Comparison of ENCODE assay signal across 8 cellular contexts in the genomic region with DNA sequence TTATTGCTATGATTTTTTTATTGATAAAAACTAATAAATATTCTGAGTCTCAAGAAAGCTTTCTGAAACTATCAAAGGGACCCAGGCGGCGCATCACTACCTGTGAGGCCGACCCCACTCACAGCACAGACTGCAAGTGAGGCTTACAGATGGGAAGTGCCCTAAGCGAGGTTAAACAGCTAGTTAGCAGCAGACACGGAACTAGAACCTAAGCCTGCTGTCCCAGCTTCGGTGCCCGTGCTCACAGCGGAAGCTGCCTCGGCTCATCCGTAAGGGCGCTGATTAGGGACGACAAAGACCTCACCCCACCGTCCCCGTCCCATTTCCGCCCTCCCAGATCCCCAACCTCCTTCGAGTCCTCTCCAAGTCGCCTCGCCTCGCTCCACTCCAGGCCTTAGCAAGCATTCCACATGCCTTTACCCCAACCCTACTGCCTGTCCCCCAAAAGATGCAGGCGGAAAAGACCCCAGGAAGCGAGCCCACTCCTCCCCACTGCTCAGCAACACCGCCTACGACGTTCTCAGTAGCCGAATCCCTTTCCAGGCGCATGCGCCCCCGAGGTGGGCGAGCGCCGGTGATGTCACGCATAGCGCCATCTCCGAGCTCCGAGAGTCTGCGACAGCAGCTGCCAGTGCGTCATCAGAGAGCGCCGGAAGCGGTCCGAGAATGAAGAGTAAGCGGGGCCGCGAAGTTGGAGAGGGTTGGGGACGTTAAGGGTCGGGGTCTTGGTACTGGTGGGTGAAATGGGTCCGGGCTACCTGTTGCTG. TPM values are rescaled to one million over a fixed set of nuclear protein-coding genes. Genes with fewer than 3 reads are reported as not detected.
DNase-seq lines count a peak whose midpoint lies in the region; ATAC-seq and TF ChIP-seq lines count a peak whose summit lies in the region.

POP4 (plus strand) TSS at position 631 of the 767 bp plus-strand sequence; CDS start at position 667, 36 bp downstream.

- H3K27ac ChIP-seq in colonic mucosa: peak within 1 kb of the TSS; percentile 81

- TF ChIP-seq CTCF in colonic mucosa (IDR thresholded peaks at IDR 0.05): no peak

- peak within 1 kb of the TSS; percentile 97 to 98 for H3K9ac ChIP-seq in colonic mucosa (ENCODE audit: low read depth in 2 of 2, low read length in 2 of 2)

- peaks cover 8% of the 10 kb centered on the region for H3K4me1 ChIP-seq in colonic mucosa

- intact Hi-C loops in colonic mucosa (cut with DNase I): no loop called here
- intact Hi-C loops in left colon (cut with DNase I, micrococcal nuclease): loop anchor here in 1 of 2 donors (5.0 kb wide), 1 partner anchor 111 kb away; the partner anchor contains the start of gene C19orf12

- no peaks in the 10 kb centered on the region for H3K9me3 ChIP-seq in colonic mucosa

- DNase-seq in Ammon's horn (ENCODE audit: low spot score) (peak; percentile 97), GM19238 (ENCODE audit: insufficient read length, low spot score) (peak; percentile 98), NCI-H526 (lab: John Stamatoyannopoulos, UW) (peak; percentile 90 to 97), colonic mucosa (peak; percentile 98), left colon (peak; percentile 97 to 100)
- peak; percentile 99 for DNase-seq in activated CD4-positive, alpha-beta T cell treated with anti-CD3 and anti-CD28 coated beads for 48 hours
- peak; percentile 97 for DNase-seq in stimulated activated CD4-positive, alpha-beta T cell treated with anti-CD3 and anti-CD28 coated beads, Interleukin-1b, Interleukin-23, amount 100 ng/mL, for 48 hours

- no peaks in the 10 kb centered on the region for H3K27me3 ChIP-seq in colonic mucosa

- H3K4me3 ChIP-seq in colonic mucosa: peak within 1 kb of the TSS; percentile 76

- ATAC-seq in HG03442 (IDR thresholded peaks at IDR 0.05; ENCODE audit: unreplicated experiment) (peak; percentile 64), left colon (peak; percentile 95)

- no peaks in the 10 kb centered on the region for H3K36me3 ChIP-seq in colonic mucosa

RNA-seq across cellular contexts. Expression of gene POP4, which starts in this region (rescaled TPM):
- total RNA-seq in colonic mucosa (10 to 100 TPM; 52.4 to 87.5 TPM), left colon (10 to 100 TPM; 57.5 to 61.8 TPM)

Comparison
In these comparisons a context has a peak if more than half of its experiments do, and no peak if none do; other contexts are left out.
1. Peak in every context shown above with its lines: DNase-seq, ATAC-seq, H3K4me3 ChIP-seq and H3K27ac ChIP-seq.